Comparison of ENCODE assay signal across 1 cellular context in genomic region chr2:152355411-152355831, GRCh38.
TF ChIP-seq lines count a peak whose summit lies in the region.

No MANE protein-coding gene starts in this region.

TF ChIP-seq in HepG2, 621 proteins besides CTCF, POLR2A, EP300 and RAD21 (continued from another document and continues in another):
- TF ChIP-seq TFE3 (CRISPR knock-in tag; IDR thresholded peaks at IDR 0.05) = no peak
- no peak for TF ChIP-seq MED8 (CRISPR knock-in tag; IDR thresholded peaks at IDR 0.05; ENCODE audit: insufficient replicate concordance)
- no peak for TF ChIP-seq BRCA1 (CRISPR knock-in tag; IDR thresholded peaks at IDR 0.05)
- TF ChIP-seq CCDC6 (CRISPR knock-in tag; IDR thresholded peaks at IDR 0.05) = 0 out of 2 replicates have a peak, but pooled peaks have one; percentile 48
- 0 out of 2 replicates have a peak, but pooled peaks have one; percentile 10 for TF ChIP-seq THRA (CRISPR knock-in tag; IDR thresholded peaks at IDR 0.05; ENCODE audit: borderline replicate concordance)
- no peak for TF ChIP-seq ZNF20 (CRISPR knock-in tag; IDR thresholded peaks at IDR 0.05)
- TF ChIP-seq ZNF263 (CRISPR knock-in tag; IDR thresholded peaks at IDR 0.05) = no peak
- TF ChIP-seq NR2F2 (IDR thresholded peaks at IDR 0.05; ENCODE audit: borderline replicate concordance, low read depth) = peak; percentile 87
- TF ChIP-seq ZNF549 (CRISPR knock-in tag; IDR thresholded peaks at IDR 0.05) = no peak
- TF ChIP-seq ZSCAN5A (CRISPR knock-in tag; IDR thresholded peaks at IDR 0.05; ENCODE audit: borderline replicate concordance) = no peak; the same call in 1 of the 2 replicates
- no peak; the same call in 1 of the 2 replicates for TF ChIP-seq ZBTB20 (CRISPR knock-in tag; IDR thresholded peaks at IDR 0.05; ENCODE audit: borderline replicate concordance, low read depth)
- 0 out of 2 replicates have a peak, but pooled peaks have one; percentile 25 for TF ChIP-seq DRAP1 (CRISPR knock-in tag; IDR thresholded peaks at IDR 0.05)
- no peak for TF ChIP-seq ZFP1 (CRISPR knock-in tag; IDR thresholded peaks at IDR 0.05)
- TF ChIP-seq HNRNPLL (IDR thresholded peaks at IDR 0.05; ENCODE audit: low read depth, low read length, poor library complexity, severe bottlenecking) = no peak
- TF ChIP-seq TBX2 (CRISPR knock-in tag; IDR thresholded peaks at IDR 0.05; ENCODE audit: borderline replicate concordance) = no peak
- TF ChIP-seq ZNF550 (CRISPR knock-in tag; IDR thresholded peaks at IDR 0.05; ENCODE audit: borderline replicate concordance) = no peak
- no peak for TF ChIP-seq FIP1L1 (IDR thresholded peaks at IDR 0.05; ENCODE audit: borderline replicate concordance, insufficient read depth, low read depth, low read length)
- TF ChIP-seq PLRG1 (conservative IDR thresholded peaks at IDR 0.05) = no peak
- TF ChIP-seq PAXIP1 (CRISPR knock-in tag; conservative IDR thresholded peaks at IDR 0.05) = peak; percentile 60
- TF ChIP-seq ZNF142 (CRISPR knock-in tag; IDR thresholded peaks at IDR 0.05) = no peak
- TF ChIP-seq FOXP1 (IDR thresholded peaks at IDR 0.05) = no peak
- TF ChIP-seq FOXP1 (CRISPR knock-in tag; IDR thresholded peaks at IDR 0.05) = peak; percentile 53; the same call in 1 of the 2 replicates
- TF ChIP-seq HMG20A (CRISPR knock-in tag; IDR thresholded peaks at IDR 0.05; ENCODE audit: borderline replicate concordance) = peak; percentile 70; the same call in 1 of the 2 replicates
- no peak for TF ChIP-seq ZBTB3 (CRISPR knock-in tag; IDR thresholded peaks at IDR 0.05; ENCODE audit: borderline replicate concordance, low read depth)
- TF ChIP-seq SRSF9 (IDR thresholded peaks at IDR 0.05; ENCODE audit: borderline replicate concordance, insufficient read depth, low read depth, low read length, poor library complexity, severe bottlenecking) = no peak
- 0 out of 2 replicates have a peak, but pooled peaks have one; percentile 6 for TF ChIP-seq ATF1 (CRISPR knock-in tag; IDR thresholded peaks at IDR 0.05)
- peak; percentile 81 for TF ChIP-seq NR2F6 (IDR thresholded peaks at IDR 0.05)
- peak; percentile 82 for TF ChIP-seq NR2F6 (CRISPR knock-in tag; IDR thresholded peaks at IDR 0.05)
- peak; percentile 36; the same call in 1 of the 2 replicates for TF ChIP-seq ELF3 (CRISPR knock-in tag; IDR thresholded peaks at IDR 0.05)
- no peak for TF ChIP-seq ZNF225 (CRISPR knock-in tag; IDR thresholded peaks at IDR 0.05)
- TF ChIP-seq ZNF7 (CRISPR knock-in tag; IDR thresholded peaks at IDR 0.05) = no peak
- TF ChIP-seq ZNF724P (CRISPR knock-in tag; IDR thresholded peaks at IDR 0.05; ENCODE audit: borderline replicate concordance) = no peak
- 0 out of 2 replicates have a peak, but pooled peaks have one; percentile 34 for TF ChIP-seq KMT2A (CRISPR knock-in tag; IDR thresholded peaks at IDR 0.05)
- no peak for TF ChIP-seq MEF2D (CRISPR knock-in tag; IDR thresholded peaks at IDR 0.05)
- no peak for TF ChIP-seq ZMYM2 (CRISPR knock-in tag; IDR thresholded peaks at IDR 0.05)
- peak; percentile 67; the same call in 1 of the 2 replicates for TF ChIP-seq HDAC2 (CRISPR knock-in tag; IDR thresholded peaks at IDR 0.05)
- no peak for TF ChIP-seq TOPORS (CRISPR knock-in tag; IDR thresholded peaks at IDR 0.05)
- peak; percentile 49 for TF ChIP-seq ASH2L (IDR thresholded peaks at IDR 0.05; ENCODE audit: insufficient read length, low read depth, low read length)
- TF ChIP-seq ZNF816 (CRISPR knock-in tag; IDR thresholded peaks at IDR 0.05; ENCODE audit: borderline replicate concordance) = no peak
- TF ChIP-seq SNAI1 (CRISPR knock-in tag; IDR thresholded peaks at IDR 0.05; ENCODE audit: borderline replicate concordance) = no peak
- no peak for TF ChIP-seq ZBTB42 (CRISPR knock-in tag; IDR thresholded peaks at IDR 0.05)
- TF ChIP-seq ZNF710 (CRISPR knock-in tag; IDR thresholded peaks at IDR 0.05; ENCODE audit: borderline replicate concordance) = peak; percentile 100
- no peak for TF ChIP-seq ZBTB34 (CRISPR knock-in tag; IDR thresholded peaks at IDR 0.05)
- no peak for TF ChIP-seq MAZ (IDR thresholded peaks at IDR 0.05; ENCODE audit: borderline replicate concordance, low read depth, low read length)
- no peak for TF ChIP-seq MAZ (CRISPR knock-in tag; IDR thresholded peaks at IDR 0.05; ENCODE audit: low read depth)
- TF ChIP-seq NR1H2 (CRISPR knock-in tag; IDR thresholded peaks at IDR 0.05; ENCODE audit: borderline replicate concordance, low read depth) = no peak
- TF ChIP-seq GABPA (IDR thresholded peaks at IDR 0.05; ENCODE audit: low read depth, low read length) = no peak
- no peak for TF ChIP-seq GABPA (CRISPR knock-in tag; IDR thresholded peaks at IDR 0.05; ENCODE audit: low read depth)
- no peak for TF ChIP-seq ZNF749 (CRISPR knock-in tag; IDR thresholded peaks at IDR 0.05; ENCODE audit: borderline replicate concordance)
- 0 out of 2 replicates have a peak, but pooled peaks have one; percentile 61 for TF ChIP-seq NFIC (IDR thresholded peaks at IDR 0.05; ENCODE audit: low read length)
- 0 out of 2 replicates have a peak, but pooled peaks have one; percentile 34 for TF ChIP-seq IRF2 (CRISPR knock-in tag; IDR thresholded peaks at IDR 0.05)
